15 cellular contexts compared by ENCODE assay signal in genomic region chr7:85292908-85293576, GRCh38.
DNase-seq lines count a peak whose midpoint lies in the region; ATAC-seq lines count a peak whose summit lies in the region.
"Had no signal": no experiment of that assay in that cellular context is flagged by ENCODE, and none has a peak within 500 bp of the region (broad histone marks: within the 10 kb centered on the region; RNA-seq: fewer than 3 reads in every experiment).

No MANE protein-coding gene starts in this region.

- H3K9me3 Mint-ChIP-seq in activated naive CD8-positive, alpha-beta T cell treated with anti-CD3 and anti-CD28 coated beads, Interleukin-2, amount 50 U/mL, for 24 hours = peaks cover 14% of the 10 kb centered on the region
- H3K9me3 Mint-ChIP-seq in activated naive CD8-positive, alpha-beta T cell treated with anti-CD3 and anti-CD28 coated beads for 36 hours = no peaks in the 10 kb centered on the region

- H3K36me3 Mint-ChIP-seq in activated naive CD8-positive, alpha-beta T cell treated with anti-CD3 and anti-CD28 coated beads, Interleukin-2, amount 50 U/mL, for 24 hours (ENCODE audit: low read depth) = no peaks in the 10 kb centered on the region
- no peaks in the 10 kb centered on the region for H3K36me3 Mint-ChIP-seq in activated naive CD8-positive, alpha-beta T cell treated with anti-CD3 and anti-CD28 coated beads for 36 hours
- H3K36me3 Mint-ChIP-seq: brain had no signal

- peak overlapping the region; percentile 28 for H3K27ac Mint-ChIP-seq in activated naive CD8-positive, alpha-beta T cell treated with anti-CD3 and anti-CD28 coated beads, Interleukin-2, amount 50 U/mL, for 24 hours
- H3K27ac Mint-ChIP-seq in activated naive CD8-positive, alpha-beta T cell treated with anti-CD3 and anti-CD28 coated beads for 36 hours = no peak overlapping the region
- H3K27ac Mint-ChIP-seq: brain had no signal

- peaks cover 14% of the 10 kb centered on the region for H3K4me1 Mint-ChIP-seq in activated naive CD8-positive, alpha-beta T cell treated with anti-CD3 and anti-CD28 coated beads, Interleukin-2, amount 50 U/mL, for 24 hours
- H3K4me1 Mint-ChIP-seq in activated naive CD8-positive, alpha-beta T cell treated with anti-CD3 and anti-CD28 coated beads for 36 hours = no peaks in the 10 kb centered on the region

- DNase-seq in activated naive CD8-positive, alpha-beta T cell treated with anti-CD3 and anti-CD28 coated beads, Interleukin-2, amount 50 U/mL, for 24 hours = no peak
- no peak for DNase-seq in activated naive CD8-positive, alpha-beta T cell treated with anti-CD3 and anti-CD28 coated beads for 36 hours
- DNase-seq in anterior cingulate cortex (lab: John Stamatoyannopoulos, UW) (no peak), NCI-H2227 (lab: John Stamatoyannopoulos, UW; ENCODE audit: unreplicated experiment) (no peak), NCI-H146 (lab: John Stamatoyannopoulos, UW) (no peak)
- DNase-seq: activated CD4-positive, alpha-beta T cell treated with anti-CD3 and anti-CD28 coated beads, Interleukin-2, amount 50 U/mL, for 4 hours; IMR-90; NCI-H1436; NCI-H510A treated with DMSO at 0.1 percent for 48 hours; posterior cingulate gyrus; transverse colon had no signal

- ATAC-seq in activated naive CD8-positive, alpha-beta T cell treated with anti-CD3 and anti-CD28 coated beads, Interleukin-2, amount 50 U/mL, for 24 hours = no peak
- ATAC-seq in HG02798 (IDR thresholded peaks at IDR 0.05; ENCODE audit: poor library complexity, unreplicated experiment) (peak; percentile 48), HG03571 (IDR thresholded peaks at IDR 0.05; ENCODE audit: unreplicated experiment) (peak; percentile 71), esophagus mucosa (no peak)

- no peaks in the 10 kb centered on the region for H3K27me3 Mint-ChIP-seq in activated naive CD8-positive, alpha-beta T cell treated with anti-CD3 and anti-CD28 coated beads, Interleukin-2, amount 50 U/mL, for 24 hours
- no peaks in the 10 kb centered on the region for H3K27me3 Mint-ChIP-seq in activated naive CD8-positive, alpha-beta T cell treated with anti-CD3 and anti-CD28 coated beads for 36 hours
- H3K27me3 Mint-ChIP-seq: brain had no signal

- H3K4me3 Mint-ChIP-seq in activated naive CD8-positive, alpha-beta T cell treated with anti-CD3 and anti-CD28 coated beads, Interleukin-2, amount 50 U/mL, for 24 hours = no peak overlapping the region
- no peak overlapping the region for H3K4me3 Mint-ChIP-seq in activated naive CD8-positive, alpha-beta T cell treated with anti-CD3 and anti-CD28 coated beads for 36 hours
- H3K4me3 Mint-ChIP-seq: brain had no signal

Comparison
In these comparisons a context has a peak if more than half of its experiments do, and no peak if none do; other contexts are left out.
1. ATAC-seq: peak in HG02798 (single experiment) and HG03571 (single experiment); none in activated naive CD8-positive, alpha-beta T cell treated with anti-CD3 and anti-CD28 coated beads, Interleukin-2, amount 50 U/mL, for 24 hours (single experiment) and esophagus mucosa (single experiment).